ENCODE assay signal across 1 cellular context in the genomic region with DNA sequence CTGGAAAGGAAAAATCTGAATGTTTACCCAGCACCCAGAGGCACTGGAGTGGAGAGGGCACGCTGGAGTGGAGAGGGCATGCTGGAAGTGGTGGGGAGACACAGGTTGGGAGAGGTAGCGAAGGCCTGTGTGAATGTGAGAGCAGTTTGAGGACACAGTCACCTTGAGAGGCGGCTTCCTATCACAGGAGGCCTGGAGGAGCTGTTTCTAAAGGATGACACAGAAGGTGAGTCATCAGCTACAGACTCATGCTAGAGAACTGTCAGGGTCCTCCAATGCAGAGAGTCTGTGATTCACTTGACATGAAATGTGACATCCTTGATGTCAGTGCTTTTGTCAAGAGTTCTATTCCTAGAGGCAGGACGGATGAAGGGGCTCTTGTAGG.
TF ChIP-seq lines count a peak whose summit lies in the region.

No MANE protein-coding gene starts in this region.

TF ChIP-seq in GM12878, 131 proteins besides CTCF, POLR2A, EP300 and RAD21:
- TF ChIP-seq HCFC1 (IDR thresholded peaks at IDR 0.05; ENCODE audit: low read length), result no peak
- TF ChIP-seq, protein P1, sequence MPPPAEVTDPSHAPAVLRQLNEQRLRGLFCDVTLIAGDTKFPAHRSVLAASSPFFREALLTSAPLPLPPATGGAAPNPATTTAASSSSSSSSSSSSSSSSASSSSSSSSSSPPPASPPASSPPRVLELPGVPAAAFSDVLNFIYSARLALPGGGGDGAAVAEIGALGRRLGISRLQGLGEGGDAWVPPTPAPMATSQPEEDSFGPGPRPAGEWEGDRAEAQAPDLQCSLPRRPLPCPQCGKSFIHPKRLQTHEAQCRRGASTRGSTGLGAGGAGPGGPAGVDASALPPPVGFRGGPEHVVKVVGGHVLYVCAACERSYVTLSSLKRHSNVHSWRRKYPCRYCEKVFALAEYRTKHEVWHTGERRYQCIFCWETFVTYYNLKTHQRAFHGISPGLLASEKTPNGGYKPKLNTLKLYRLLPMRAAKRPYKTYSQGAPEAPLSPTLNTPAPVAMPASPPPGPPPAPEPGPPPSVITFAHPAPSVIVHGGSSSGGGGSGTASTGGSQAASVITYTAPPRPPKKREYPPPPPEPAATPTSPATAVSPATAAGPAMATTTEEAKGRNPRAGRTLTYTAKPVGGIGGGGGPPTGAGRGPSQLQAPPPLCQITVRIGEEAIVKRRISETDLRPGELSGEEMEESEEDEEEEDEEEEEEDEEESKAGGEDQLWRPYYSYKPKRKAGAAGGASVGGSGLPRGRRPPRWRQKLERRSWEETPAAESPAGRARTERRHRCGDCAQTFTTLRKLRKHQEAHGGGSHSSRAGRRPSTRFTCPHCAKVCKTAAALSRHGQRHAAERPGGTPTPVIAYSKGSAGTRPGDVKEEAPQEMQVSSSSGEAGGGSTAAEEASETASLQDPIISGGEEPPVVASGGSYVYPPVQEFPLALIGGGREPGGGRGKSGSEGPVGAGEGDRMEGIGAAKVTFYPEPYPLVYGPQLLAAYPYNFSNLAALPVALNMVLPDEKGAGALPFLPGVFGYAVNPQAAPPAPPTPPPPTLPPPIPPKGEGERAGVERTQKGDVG (CRISPR knock-in tag; IDR thresholded peaks at IDR 0.05), result no peak
- TF ChIP-seq, protein P2, sequence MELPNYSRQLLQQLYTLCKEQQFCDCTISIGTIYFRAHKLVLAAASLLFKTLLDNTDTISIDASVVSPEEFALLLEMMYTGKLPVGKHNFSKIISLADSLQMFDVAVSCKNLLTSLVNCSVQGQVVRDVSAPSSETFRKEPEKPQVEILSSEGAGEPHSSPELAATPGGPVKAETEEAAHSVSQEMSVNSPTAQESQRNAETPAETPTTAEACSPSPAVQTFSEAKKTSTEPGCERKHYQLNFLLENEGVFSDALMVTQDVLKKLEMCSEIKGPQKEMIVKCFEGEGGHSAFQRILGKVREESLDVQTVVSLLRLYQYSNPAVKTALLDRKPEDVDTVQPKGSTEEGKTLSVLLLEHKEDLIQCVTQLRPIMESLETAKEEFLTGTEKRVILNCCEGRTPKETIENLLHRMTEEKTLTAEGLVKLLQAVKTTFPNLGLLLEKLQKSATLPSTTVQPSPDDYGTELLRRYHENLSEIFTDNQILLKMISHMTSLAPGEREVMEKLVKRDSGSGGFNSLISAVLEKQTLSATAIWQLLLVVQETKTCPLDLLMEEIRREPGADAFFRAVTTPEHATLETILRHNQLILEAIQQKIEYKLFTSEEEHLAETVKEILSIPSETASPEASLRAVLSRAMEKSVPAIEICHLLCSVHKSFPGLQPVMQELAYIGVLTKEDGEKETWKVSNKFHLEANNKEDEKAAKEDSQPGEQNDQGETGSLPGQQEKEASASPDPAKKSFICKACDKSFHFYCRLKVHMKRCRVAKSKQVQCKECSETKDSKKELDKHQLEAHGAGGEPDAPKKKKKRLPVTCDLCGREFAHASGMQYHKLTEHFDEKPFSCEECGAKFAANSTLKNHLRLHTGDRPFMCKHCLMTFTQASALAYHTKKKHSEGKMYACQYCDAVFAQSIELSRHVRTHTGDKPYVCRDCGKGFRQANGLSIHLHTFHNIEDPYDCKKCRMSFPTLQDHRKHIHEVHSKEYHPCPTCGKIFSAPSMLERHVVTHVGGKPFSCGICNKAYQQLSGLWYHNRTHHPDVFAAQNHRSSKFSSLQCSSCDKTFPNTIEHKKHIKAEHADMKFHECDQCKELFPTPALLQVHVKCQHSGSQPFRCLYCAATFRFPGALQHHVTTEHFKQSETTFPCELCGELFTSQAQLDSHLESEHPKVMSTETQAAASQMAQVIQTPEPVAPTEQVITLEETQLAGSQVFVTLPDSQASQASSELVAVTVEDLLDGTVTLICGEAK (IDR thresholded peaks at IDR 0.05; ENCODE audit: borderline replicate concordance), result no peak
- TF ChIP-seq, protein P3, sequence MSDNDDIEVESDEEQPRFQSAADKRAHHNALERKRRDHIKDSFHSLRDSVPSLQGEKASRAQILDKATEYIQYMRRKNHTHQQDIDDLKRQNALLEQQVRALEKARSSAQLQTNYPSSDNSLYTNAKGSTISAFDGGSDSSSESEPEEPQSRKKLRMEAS (IDR thresholded peaks at IDR 0.05; ENCODE audit: low read depth, low read length), result no peak
- no peak for TF ChIP-seq SIX5 (IDR thresholded peaks at IDR 0.05; ENCODE audit: low read depth, low read length, severe bottlenecking)
- TF ChIP-seq, protein P4, sequence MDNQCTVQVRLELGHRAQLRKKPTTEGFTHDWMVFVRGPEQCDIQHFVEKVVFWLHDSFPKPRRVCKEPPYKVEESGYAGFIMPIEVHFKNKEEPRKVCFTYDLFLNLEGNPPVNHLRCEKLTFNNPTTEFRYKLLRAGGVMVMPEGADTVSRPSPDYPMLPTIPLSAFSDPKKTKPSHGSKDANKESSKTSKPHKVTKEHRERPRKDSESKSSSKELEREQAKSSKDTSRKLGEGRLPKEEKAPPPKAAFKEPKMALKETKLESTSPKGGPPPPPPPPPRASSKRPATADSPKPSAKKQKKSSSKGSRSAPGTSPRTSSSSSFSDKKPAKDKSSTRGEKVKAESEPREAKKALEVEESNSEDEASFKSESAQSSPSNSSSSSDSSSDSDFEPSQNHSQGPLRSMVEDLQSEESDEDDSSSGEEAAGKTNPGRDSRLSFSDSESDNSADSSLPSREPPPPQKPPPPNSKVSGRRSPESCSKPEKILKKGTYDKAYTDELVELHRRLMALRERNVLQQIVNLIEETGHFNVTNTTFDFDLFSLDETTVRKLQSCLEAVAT (IDR thresholded peaks at IDR 0.05), result no peak
- TF ChIP-seq, protein P5, sequence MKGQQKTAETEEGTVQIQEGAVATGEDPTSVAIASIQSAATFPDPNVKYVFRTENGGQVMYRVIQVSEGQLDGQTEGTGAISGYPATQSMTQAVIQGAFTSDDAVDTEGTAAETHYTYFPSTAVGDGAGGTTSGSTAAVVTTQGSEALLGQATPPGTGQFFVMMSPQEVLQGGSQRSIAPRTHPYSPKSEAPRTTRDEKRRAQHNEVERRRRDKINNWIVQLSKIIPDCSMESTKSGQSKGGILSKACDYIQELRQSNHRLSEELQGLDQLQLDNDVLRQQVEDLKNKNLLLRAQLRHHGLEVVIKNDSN (IDR thresholded peaks at IDR 0.05; ENCODE audit: borderline replicate concordance, extremely low read length, insufficient read depth, low read depth, low read length), result no peak
- no peak for TF ChIP-seq IRF4 (IDR thresholded peaks at IDR 0.05; ENCODE audit: low read depth, low read length)
